8 cellular contexts compared by ENCODE assay signal in genomic region chr6:119241124-119241491, GRCh38.
A peak's percentile ranks its signal among the peaks of the same experiment; 100 is the strongest.
DNase-seq lines count a peak whose midpoint lies in the region; ATAC-seq and TF ChIP-seq lines count a peak whose summit lies in the region.

No MANE protein-coding gene starts in this region.

- H3K27ac ChIP-seq in caudate nucleus (ENCODE audit: low read depth, low read length) = no peak overlapping the region

- peak; percentile 77 for ATAC-seq in GM19463 (IDR thresholded peaks at IDR 0.05; ENCODE audit: unreplicated experiment)
- ATAC-seq in HG03342 (IDR thresholded peaks at IDR 0.05; ENCODE audit: unreplicated experiment) = peak; percentile 68
- ATAC-seq in sciatic nerve = peak; percentile 85

- no peaks in the 10 kb centered on the region for H3K9me3 Mint-ChIP-seq in endothelial cell (ENCODE audit: unreplicated experiment)

- peaks cover 13% of the 10 kb centered on the region for H3K36me3 Mint-ChIP-seq in endothelial cell (ENCODE audit: low read depth, unreplicated experiment)

- H3K4me3 Mint-ChIP-seq in endothelial cell (ENCODE audit: unreplicated experiment) = no peak overlapping the region

- TF ChIP-seq CTCF in endothelial cell (IDR thresholded peaks at IDR 0.05; ENCODE audit: unreplicated experiment) = no peak

- H3K27ac Mint-ChIP-seq in endothelial cell (ENCODE audit: unreplicated experiment) = peak overlapping the region; percentile 97

- intact Hi-C loops in sciatic nerve (cut with DNase I) = no loop called here

- DNase-seq in endothelial cell (ENCODE audit: low spot score) (no peak), sciatic nerve (ENCODE audit: low spot score) (no peak), caudate nucleus (lab: John Stamatoyannopoulos, UW) (no peak), NCI-H524 (lab: John Stamatoyannopoulos, UW) (no peak), SW 1271 (lab: John Stamatoyannopoulos, UW) (no peak), NCI-H2081 (lab: John Stamatoyannopoulos, UW) (no peak)

- no peaks in the 10 kb centered on the region for H3K27me3 Mint-ChIP-seq in endothelial cell (ENCODE audit: unreplicated experiment)

- H3K4me1 Mint-ChIP-seq in endothelial cell (ENCODE audit: unreplicated experiment) = peaks cover 17% of the 10 kb centered on the region
